In genomic region chr2:3418766-3419165, GRCh38 we compare ENCODE assay signal across 19 cellular contexts. TPM values are rescaled to one million over a fixed set of nuclear protein-coding genes. Genes with fewer than 3 reads are reported as not detected.
DNase-seq lines count a peak whose midpoint lies in the region; ATAC-seq lines count a peak whose summit lies in the region.
"Had no signal": no experiment of that assay in that cellular context is flagged by ENCODE, and none has a peak within 500 bp of the region (broad histone marks: within the 10 kb centered on the region; RNA-seq: fewer than 3 reads in every experiment).

No MANE protein-coding gene starts in this region.

- H3K27me3 ChIP-seq in HUES6 (ENCODE audit: control insufficient read depth, insufficient read depth, low read length) = no peaks in the 10 kb centered on the region
- H3K27me3 ChIP-seq in mesenchymal stem cell (ENCODE audit: control insufficient read depth in 1 of 2, insufficient read depth in 1 of 2, low read length in 2 of 2) = no peaks in the 10 kb centered on the region
- H3K27me3 ChIP-seq: Peyer's patch, SJSA1 had no signal

- H3K9ac ChIP-seq in HUES6 (ENCODE audit: low read length) (peak overlapping the region; percentile 2), mesenchymal stem cell (ENCODE audit: low read length) (no peak overlapping the region)
- H3K9ac ChIP-seq: GM23248 had no signal

- H3K27ac ChIP-seq in HUES6 (ENCODE audit: low read depth, low read length) (no peak overlapping the region), angular gyrus (ENCODE audit: low read depth, low read length) (peak overlapping the region; percentile 39), mesenchymal stem cell (ENCODE audit: low read length, poor library complexity, severe bottlenecking) (no peak overlapping the region)
- H3K27ac ChIP-seq: GM23248, Peyer's patch, SJSA1 had no signal

- H3K79me1 ChIP-seq in mesenchymal stem cell (replicated peaks; ENCODE audit: low read length, poor library complexity, severe bottlenecking) = peaks cover 46% of the 10 kb centered on the region

- whole genome bisulfite sequencing in mesenchymal stem cell = 95% methylated on average over 11 of the region's 11 CpGs

- H3K14ac ChIP-seq in mesenchymal stem cell (ENCODE audit: low read length in 2 of 2) = no peak overlapping the region

- H3K18ac ChIP-seq in mesenchymal stem cell (ENCODE audit: low read depth in 1 of 2, low read length in 2 of 2) = no peak overlapping the region

- no peak overlapping the region for H2BK120ac ChIP-seq in mesenchymal stem cell (ENCODE audit: low read depth, low read length)

- H2BK5ac ChIP-seq in mesenchymal stem cell (ENCODE audit: low read depth, low read length, poor library complexity, severe bottlenecking) = no peak overlapping the region

- H3K9me3 ChIP-seq in HUES6 (ENCODE audit: control insufficient read depth, insufficient read depth, low read depth, low read length) (no peaks in the 10 kb centered on the region), mesenchymal stem cell (ENCODE audit: control insufficient read depth, low read length) (no peaks in the 10 kb centered on the region)
- H3K9me3 ChIP-seq: Peyer's patch, SJSA1 had no signal

- no peak overlapping the region for H3K4ac ChIP-seq in mesenchymal stem cell (ENCODE audit: low read depth in 1 of 2, low read length in 2 of 2)

- no peak overlapping the region for H3K4me3 Mint-ChIP-seq in stimulated activated effector memory CD8-positive, alpha-beta T cell treated with anti-CD3 and anti-CD28 coated beads, Interleukin-12 subunit alpha, Interleukin-12 subunit beta, amount 100 ng/mL, for 72 hours
- no peak overlapping the region for H3K4me3 Mint-ChIP-seq in stimulated activated naive CD8-positive, alpha-beta T cell treated with anti-CD3 and anti-CD28 coated beads, Interleukin-15, amount 100 ng/mL, for 72 hours
- H3K4me3 Mint-ChIP-seq: CD4-positive, CD25-positive, alpha-beta regulatory T cell had no signal

- H3K36me3 Mint-ChIP-seq in stimulated activated effector memory CD8-positive, alpha-beta T cell treated with anti-CD3 and anti-CD28 coated beads, Interleukin-12 subunit alpha, Interleukin-12 subunit beta, amount 100 ng/mL, for 72 hours = peaks cover 50% of the 10 kb centered on the region

- H4K91ac ChIP-seq in mesenchymal stem cell (ENCODE audit: low read length) = no peak overlapping the region

- H2AFZ ChIP-seq in mesenchymal stem cell (ENCODE audit: low read depth, low read length) = no peak overlapping the region
- H2AFZ ChIP-seq: GM23248 had no signal

- H3K27ac Mint-ChIP-seq in stimulated activated effector memory CD8-positive, alpha-beta T cell treated with anti-CD3 and anti-CD28 coated beads, Interleukin-12 subunit alpha, Interleukin-12 subunit beta, amount 100 ng/mL, for 72 hours = peak overlapping the region; percentile 48
- peak overlapping the region in 1 of 2 donors; percentile 80 for H3K27ac Mint-ChIP-seq in stimulated activated naive CD8-positive, alpha-beta T cell treated with anti-CD3 and anti-CD28 coated beads, Interleukin-15, amount 100 ng/mL, for 72 hours
- H3K27ac Mint-ChIP-seq: CD4-positive, CD25-positive, alpha-beta regulatory T cell had no signal

- no peak overlapping the region for H2BK12ac ChIP-seq in mesenchymal stem cell (ENCODE audit: low read length in 2 of 2)

- H3K4me2 ChIP-seq in mesenchymal stem cell (ENCODE audit: low read length, poor library complexity, severe bottlenecking) = no peak overlapping the region

- peaks cover 18% of the 10 kb centered on the region for H3K4me1 Mint-ChIP-seq in stimulated activated effector memory CD8-positive, alpha-beta T cell treated with anti-CD3 and anti-CD28 coated beads, Interleukin-12 subunit alpha, Interleukin-12 subunit beta, amount 100 ng/mL, for 72 hours
- peaks cover 2% of the 10 kb centered on the region for H3K4me1 Mint-ChIP-seq in stimulated activated naive CD8-positive, alpha-beta T cell treated with anti-CD3 and anti-CD28 coated beads, Interleukin-15, amount 100 ng/mL, for 72 hours

- no peak overlapping the region for H2AK5ac ChIP-seq in mesenchymal stem cell (ENCODE audit: low read length, severe bottlenecking)

- H3K4me3 ChIP-seq in HUES6 (ENCODE audit: low read depth, low read length) = no peak overlapping the region
- H3K4me3 ChIP-seq in mesenchymal stem cell (ENCODE audit: insufficient read depth in 1 of 2, low read depth in 1 of 2, low read length in 2 of 2) = no peak overlapping the region
- H3K4me3 ChIP-seq: GM23248, Peyer's patch, SJSA1 had no signal

- H3K27me3 Mint-ChIP-seq in stimulated activated naive CD8-positive, alpha-beta T cell treated with anti-CD3 and anti-CD28 coated beads, Interleukin-15, amount 100 ng/mL, for 72 hours = no peaks in the 10 kb centered on the region
- H3K27me3 Mint-ChIP-seq: CD4-positive, CD25-positive, alpha-beta regulatory T cell had no signal

- no peaks in the 10 kb centered on the region for H3K9me3 Mint-ChIP-seq in stimulated activated effector memory CD8-positive, alpha-beta T cell treated with anti-CD3 and anti-CD28 coated beads, Interleukin-12 subunit alpha, Interleukin-12 subunit beta, amount 100 ng/mL, for 72 hours
- no peaks in the 10 kb centered on the region for H3K9me3 Mint-ChIP-seq in stimulated activated naive CD8-positive, alpha-beta T cell treated with anti-CD3 and anti-CD28 coated beads, Interleukin-15, amount 100 ng/mL, for 72 hours
- H3K9me3 Mint-ChIP-seq: CD4-positive, CD25-positive, alpha-beta regulatory T cell had no signal

- DNase-seq in mesenchymal stem cell (no peak), hypothalamus (lab: John Stamatoyannopoulos, UW) (no peak), CD1c-positive myeloid dendritic cell (ENCODE audit: extremely low spot score) (no peak)
- no peak for DNase-seq in stimulated activated effector memory CD8-positive, alpha-beta T cell treated with anti-CD3 and anti-CD28 coated beads, Interleukin-12 subunit alpha, Interleukin-12 subunit beta, amount 100 ng/mL, for 72 hours (ENCODE audit: low spot score in 2 of 2)
- DNase-seq in stimulated activated naive CD8-positive, alpha-beta T cell treated with anti-CD3 and anti-CD28 coated beads, Interleukin-15, amount 100 ng/mL, for 72 hours = no peak
- DNase-seq: ACHN; CD4-positive, CD25-positive, alpha-beta regulatory T cell; DMS153; GDM1; GM23248; HCEC 1CT; KBM-7; NCI-H1105 treated with DMSO at 0.1 percent for 48 hours; NCI-H1694; NK-92 treated with Interleukin-12 subunit alpha and Interleukin-12 subunit beta, amount 100 ng/mL, for 24 hours; Peyer's patch had no signal

- H3K4me1 ChIP-seq in HUES6 (ENCODE audit: control insufficient read depth, insufficient read depth, low read length) = no peaks in the 10 kb centered on the region
- peaks cover 5% of the 10 kb centered on the region for H3K4me1 ChIP-seq in mesenchymal stem cell (ENCODE audit: control insufficient read depth, insufficient read depth, low read depth, low read length)
- H3K4me1 ChIP-seq: Peyer's patch, SJSA1 had no signal

- no peak overlapping the region for H2BK15ac ChIP-seq in mesenchymal stem cell (ENCODE audit: low read depth, poor library complexity, severe bottlenecking)

- H4K8ac ChIP-seq in mesenchymal stem cell (ENCODE audit: low read length) = peak overlapping the region; percentile 15

- H3K36me3 ChIP-seq in HUES6 (ENCODE audit: control insufficient read depth, insufficient read depth, low read length) (peaks cover 36% of the 10 kb centered on the region), mesenchymal stem cell (ENCODE audit: control insufficient read depth in 1 of 2, insufficient read depth in 2 of 2, low read depth in 1 of 2, low read length in 2 of 2) (peaks cover 58 to 63% of the 10 kb centered on the region in 2 experiments)

- no peak overlapping the region for H3K23ac ChIP-seq in mesenchymal stem cell (ENCODE audit: low read length in 2 of 2)

- ATAC-seq in stimulated activated effector memory CD8-positive, alpha-beta T cell treated with anti-CD3 and anti-CD28 coated beads, Interleukin-12 subunit alpha, Interleukin-12 subunit beta, amount 100 ng/mL, for 72 hours = no peak
- no peak for ATAC-seq in stimulated activated naive CD8-positive, alpha-beta T cell treated with anti-CD3 and anti-CD28 coated beads, Interleukin-15, amount 100 ng/mL, for 72 hours

RNA-seq across cellular contexts. Expression of gene TRAPPC12, which starts 39.3 kb away (rescaled TPM):
- 44.7 TPM for polyA plus RNA-seq in mesenchymal stem cell (2013, experiment 1 of 2)
- 46.6 TPM for polyA plus RNA-seq in mesenchymal stem cell (2013, experiment 2 of 2)

RNA-seq across cellular contexts. Expression of gene EIPR1, which starts 41.1 kb away (rescaled TPM):
- polyA plus RNA-seq in mesenchymal stem cell (2013, experiment 1 of 2) = 17.5 TPM
- polyA plus RNA-seq in mesenchymal stem cell (2013, experiment 2 of 2) = 16.9 TPM
